12 cellular contexts compared by ENCODE assay signal in genomic region chr12:124195226-124195938, GRCh38.
"Had no signal": no experiment of that assay in that cellular context is flagged by ENCODE, and none has a peak within 500 bp of the region (broad histone marks: within the 10 kb centered on the region; RNA-seq: fewer than 3 reads in every experiment).

No MANE protein-coding gene starts in this region.

- H3K27me3 Mint-ChIP-seq: activated CD8-positive, alpha-beta T cell treated with anti-CD3 and anti-CD28 coated beads for 36 hours had no signal

- H3K27ac Mint-ChIP-seq: activated CD8-positive, alpha-beta T cell treated with anti-CD3 and anti-CD28 coated beads for 36 hours; naive B cell had no signal

- H3K4me1 Mint-ChIP-seq: naive B cell had no signal

- H3K4me3 Mint-ChIP-seq: activated CD8-positive, alpha-beta T cell treated with anti-CD3 and anti-CD28 coated beads for 36 hours; naive B cell had no signal

- DNase-seq: activated CD4-positive, alpha-beta T cell treated with anti-CD3 and anti-CD28 coated beads for 4 hours; activated CD8-positive, alpha-beta memory T cell treated with anti-CD3 and anti-CD28 coated beads, Interleukin-2, amount 50 U/mL, for 48 hours; activated CD8-positive, alpha-beta T cell treated with anti-CD3 and anti-CD28 coated beads for 36 hours; activated naive CD4-positive, alpha-beta T cell treated with Interleukin-2 at 50 U/mL for 16 hours; foreskin keratinocyte; heart left ventricle; naive B cell; psoas muscle; sigmoid colon; stimulated activated CD4-positive, alpha-beta T cell treated with anti-CD3 and anti-CD28 coated beads, Interleukin-2, amount 100 ng/mL, for 24 hours; stimulated activated naive CD4-positive, alpha-beta T cell; T1000 had no signal

- H3K27ac ChIP-seq: foreskin keratinocyte, heart left ventricle, psoas muscle, sigmoid colon had no signal
